ENCODE assay signal across 15 cellular contexts in the genomic region with DNA sequence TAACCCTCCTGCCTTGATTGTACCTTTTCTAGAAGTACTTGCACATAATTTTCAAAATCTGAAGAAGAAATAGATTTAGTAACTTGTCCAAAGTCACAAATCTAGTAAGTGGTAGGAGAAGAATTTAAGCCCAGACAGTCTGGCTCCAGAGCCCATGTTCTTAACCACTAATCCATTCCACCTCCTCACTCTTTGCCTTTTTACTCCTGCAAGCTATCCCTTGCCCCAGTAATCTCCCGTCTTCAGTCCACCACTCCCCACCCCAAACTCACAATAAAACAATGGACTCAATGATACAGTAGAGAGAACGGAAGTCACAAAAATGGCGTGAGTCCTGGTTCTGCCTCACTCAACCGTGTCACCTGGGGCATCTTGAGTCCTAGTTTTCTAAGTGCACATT. TPM values are rescaled to one million over a fixed set of nuclear protein-coding genes. Genes with fewer than 3 reads are reported as not detected.
DNase-seq lines count a peak whose midpoint lies in the region; ATAC-seq lines count a peak whose summit lies in the region.
"Had no signal": no experiment of that assay in that cellular context is flagged by ENCODE, and none has a peak within 500 bp of the region (broad histone marks: within the 10 kb centered on the region; RNA-seq: fewer than 3 reads in every experiment).

No MANE protein-coding gene starts in this region.

- H3K4me3 Mint-ChIP-seq in T-helper 1 cell treated with Interleukin-12 subunit alpha and Interleukin-12 subunit beta and Interleukin-4 antibody, amounts not matched to agents 30 μg/mL and 1 μg/mL, for 36 hours = peak overlapping the region; percentile 21
- peak overlapping the region; percentile 83 for H3K4me3 Mint-ChIP-seq in activated naive CD8-positive, alpha-beta T cell treated with anti-CD3 and anti-CD28 coated beads, Interleukin-2, amount 50 U/mL, for 24 hours
- H3K4me3 Mint-ChIP-seq in natural killer cell treated with Interleukin-12 subunit alpha and Interleukin-12 subunit beta and Interleukin-15 and Interleukin-18, amount 100 ng/mL, for 72 hours = peak overlapping the region; percentile 55

- H3K9me3 Mint-ChIP-seq in T-helper 1 cell treated with Interleukin-12 subunit alpha and Interleukin-12 subunit beta and Interleukin-4 antibody, amounts not matched to agents 30 μg/mL and 1 μg/mL, for 36 hours = no peaks in the 10 kb centered on the region
- H3K9me3 Mint-ChIP-seq in activated naive CD8-positive, alpha-beta T cell treated with anti-CD3 and anti-CD28 coated beads, Interleukin-2, amount 50 U/mL, for 24 hours = no peaks in the 10 kb centered on the region
- H3K9me3 Mint-ChIP-seq in natural killer cell treated with Interleukin-12 subunit alpha and Interleukin-12 subunit beta and Interleukin-15 and Interleukin-18, amount 100 ng/mL, for 72 hours = no peaks in the 10 kb centered on the region

- ATAC-seq in GM18867 (IDR thresholded peaks at IDR 0.05; ENCODE audit: unreplicated experiment) (peak; percentile 8), HG03342 (IDR thresholded peaks at IDR 0.05; ENCODE audit: unreplicated experiment) (no peak), sciatic nerve (no peak), HG03135 (IDR thresholded peaks at IDR 0.05; ENCODE audit: unreplicated experiment) (no peak)
- no peak for ATAC-seq in activated naive CD8-positive, alpha-beta T cell treated with anti-CD3 and anti-CD28 coated beads, Interleukin-2, amount 50 U/mL, for 24 hours
- ATAC-seq in natural killer cell treated with Interleukin-12 subunit alpha and Interleukin-12 subunit beta and Interleukin-15 and Interleukin-18, amount 100 ng/mL, for 72 hours = no peak

- intact Hi-C loops in sciatic nerve (cut with DNase I) = loop anchor here (5.0 kb wide), 1 partner anchor 280 kb away; no protein-coding TSS in a partner anchor

- H3K27ac Mint-ChIP-seq in T-helper 1 cell treated with Interleukin-12 subunit alpha and Interleukin-12 subunit beta and Interleukin-4 antibody, amounts not matched to agents 30 μg/mL and 1 μg/mL, for 36 hours = peak overlapping the region; percentile 29
- peak overlapping the region; percentile 98 for H3K27ac Mint-ChIP-seq in activated naive CD8-positive, alpha-beta T cell treated with anti-CD3 and anti-CD28 coated beads, Interleukin-2, amount 50 U/mL, for 24 hours
- H3K27ac Mint-ChIP-seq in natural killer cell treated with Interleukin-12 subunit alpha and Interleukin-12 subunit beta and Interleukin-15 and Interleukin-18, amount 100 ng/mL, for 72 hours = peak overlapping the region; percentile 81 to 86

- DNase-seq in T-helper 1 cell = no peak
- no peak for DNase-seq in activated naive CD8-positive, alpha-beta T cell treated with anti-CD3 and anti-CD28 coated beads, Interleukin-2, amount 50 U/mL, for 24 hours
- no peak for DNase-seq in natural killer cell treated with Interleukin-12 subunit alpha and Interleukin-12 subunit beta and Interleukin-15 and Interleukin-18, amount 100 ng/mL, for 72 hours (ENCODE audit: low spot score)
- DNase-seq in sciatic nerve (ENCODE audit: low spot score) = no peak
- DNase-seq: 8988T; amniotic stem cell; Calu3; MV-4-11; NCI-H2171; NK-92 treated with Interleukin-12 subunit alpha and Interleukin-12 subunit beta, amount 100 ng/mL, for 24 hours; testis had no signal

- no peaks in the 10 kb centered on the region for H3K27me3 Mint-ChIP-seq in T-helper 1 cell treated with Interleukin-12 subunit alpha and Interleukin-12 subunit beta and Interleukin-4 antibody, amounts not matched to agents 30 μg/mL and 1 μg/mL, for 36 hours (ENCODE audit: low read depth)
- no peaks in the 10 kb centered on the region for H3K27me3 Mint-ChIP-seq in activated naive CD8-positive, alpha-beta T cell treated with anti-CD3 and anti-CD28 coated beads, Interleukin-2, amount 50 U/mL, for 24 hours
- H3K27me3 Mint-ChIP-seq in natural killer cell treated with Interleukin-12 subunit alpha and Interleukin-12 subunit beta and Interleukin-15 and Interleukin-18, amount 100 ng/mL, for 72 hours = no peaks in the 10 kb centered on the region

- peaks cover 3% of the 10 kb centered on the region for H3K36me3 Mint-ChIP-seq in T-helper 1 cell treated with Interleukin-12 subunit alpha and Interleukin-12 subunit beta and Interleukin-4 antibody, amounts not matched to agents 30 μg/mL and 1 μg/mL, for 36 hours (ENCODE audit: low read depth)
- H3K36me3 Mint-ChIP-seq in activated naive CD8-positive, alpha-beta T cell treated with anti-CD3 and anti-CD28 coated beads, Interleukin-2, amount 50 U/mL, for 24 hours (ENCODE audit: low read depth) = no peaks in the 10 kb centered on the region
- H3K36me3 Mint-ChIP-seq in natural killer cell treated with Interleukin-12 subunit alpha and Interleukin-12 subunit beta and Interleukin-15 and Interleukin-18, amount 100 ng/mL, for 72 hours = no peaks in the 10 kb centered on the region

- peaks cover 14% of the 10 kb centered on the region for H3K4me1 Mint-ChIP-seq in T-helper 1 cell treated with Interleukin-12 subunit alpha and Interleukin-12 subunit beta and Interleukin-4 antibody, amounts not matched to agents 30 μg/mL and 1 μg/mL, for 36 hours (ENCODE audit: low read depth)
- H3K4me1 Mint-ChIP-seq in activated naive CD8-positive, alpha-beta T cell treated with anti-CD3 and anti-CD28 coated beads, Interleukin-2, amount 50 U/mL, for 24 hours = peaks cover 24% of the 10 kb centered on the region
- peaks cover 13 to 20% of the 10 kb centered on the region in 2 donors for H3K4me1 Mint-ChIP-seq in natural killer cell treated with Interleukin-12 subunit alpha and Interleukin-12 subunit beta and Interleukin-15 and Interleukin-18, amount 100 ng/mL, for 72 hours (ENCODE audit: low read depth in 2 of 2)

RNA-seq across cellular contexts. Expression of a gene that starts 48.7 kb away (rescaled TPM):
- 10 to 100 TPM; 12.3 to 17.2 TPM for total RNA-seq in natural killer cell treated with Interleukin-12 subunit alpha and Interleukin-12 subunit beta and Interleukin-15 and Interleukin-18, amount 100 ng/mL, for 72 hours
- total RNA-seq in sciatic nerve = 17.2 TPM

Comparison
In these comparisons a context has a peak if more than half of its experiments do, and no peak if none do; other contexts are left out.
1. H3K27ac Mint-ChIP-seq: peak in every context shown above with its lines; median percentile 98 in activated naive CD8-positive, alpha-beta T cell treated with anti-CD3 and anti-CD28 coated beads, Interleukin-2, amount 50 U/mL, for 24 hours; 84 in natural killer cell treated with Interleukin-12 subunit alpha and Interleukin-12 subunit beta and Interleukin-15 and Interleukin-18, amount 100 ng/mL, for 72 hours; 29 in T-helper 1 cell treated with Interleukin-12 subunit alpha and Interleukin-12 subunit beta and Interleukin-4 antibody, amounts not matched to agents 30 μg/mL and 1 μg/mL, for 36 hours.
2. H3K4me3 Mint-ChIP-seq: peak in every context shown above with its lines; median percentile 83 in activated naive CD8-positive, alpha-beta T cell treated with anti-CD3 and anti-CD28 coated beads, Interleukin-2, amount 50 U/mL, for 24 hours; 55 in natural killer cell treated with Interleukin-12 subunit alpha and Interleukin-12 subunit beta and Interleukin-15 and Interleukin-18, amount 100 ng/mL, for 72 hours; 21 in T-helper 1 cell treated with Interleukin-12 subunit alpha and Interleukin-12 subunit beta and Interleukin-4 antibody, amounts not matched to agents 30 μg/mL and 1 μg/mL, for 36 hours.